12 cellular contexts compared by ENCODE assay signal in the genomic region with DNA sequence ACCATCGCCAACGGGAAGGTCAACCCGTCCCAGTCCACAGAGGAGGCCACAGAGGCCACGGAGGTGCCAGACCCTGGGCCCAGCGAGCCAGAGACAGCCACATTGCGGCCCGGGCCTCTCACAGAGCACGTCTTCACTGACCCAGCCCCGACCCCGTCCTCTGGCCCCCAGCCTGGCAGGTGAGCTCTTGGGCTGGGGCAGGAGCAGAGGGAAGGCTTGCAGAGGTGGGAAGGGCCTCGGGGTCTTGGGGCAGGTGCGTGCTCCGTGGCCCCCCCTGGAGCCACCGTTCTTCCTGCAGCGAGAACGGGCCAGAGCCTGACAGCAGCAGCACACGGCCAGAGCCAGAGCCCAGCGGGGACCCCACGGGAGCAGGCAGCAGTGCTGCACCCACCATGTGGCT. TPM values are rescaled to one million over a fixed set of nuclear protein-coding genes. Genes with fewer than 3 reads are reported as not detected.
A peak's percentile ranks its signal among the peaks of the same experiment; 100 is the strongest.
DNase-seq lines count a peak whose midpoint lies in the region; ATAC-seq, FAIRE-seq and TF ChIP-seq lines count a peak whose summit lies in the region.
"Had no signal": no experiment of that assay in that cellular context is flagged by ENCODE, and none has a peak within 500 bp of the region (broad histone marks: within the 10 kb centered on the region; RNA-seq: fewer than 3 reads in every experiment).

No MANE protein-coding gene starts in this region.

- H3K36me3 ChIP-seq in HepG2 (replicated peaks in 1 of 2; ENCODE audit: control insufficient read depth in 1 of 2, insufficient read depth in 2 of 2, low read length in 2 of 2) (peaks cover 20 to 39% of the 10 kb centered on the region in 2 experiments; a peak in 4 of 5 replicates), right lobe of liver (peaks cover 0 to 40% (median 2%) of the 10 kb centered on the region in 4 donors), endothelial cell of umbilical vein (ENCODE audit: control insufficient read depth in 2 of 2, extremely low read depth in 1 of 2, insufficient read depth in 2 of 2, low read length in 2 of 2) (peaks cover 5 to 46% of the 10 kb centered on the region in 2 experiments)

- no peaks in the 10 kb centered on the region for H3K4me1 ChIP-seq in HepG2 (ENCODE audit: insufficient read depth, low read length)
- peaks cover 0 to 11% (median 0%) of the 10 kb centered on the region in 4 donors for H3K4me1 ChIP-seq in right lobe of liver
- peaks cover 6% of the 10 kb centered on the region for H3K4me1 ChIP-seq in endothelial cell of umbilical vein (ENCODE audit: control insufficient read depth, extremely low read depth, insufficient read depth, low read length)

- H2AFZ ChIP-seq in HepG2 (ENCODE audit: low read length) = no peak overlapping the region
- no peak overlapping the region for H2AFZ ChIP-seq in endothelial cell of umbilical vein (ENCODE audit: low read depth, low read length)
- H2AFZ ChIP-seq: GM23338 had no signal

- in situ Hi-C loops in HepG2 (cut with HindIII; ENCODE audit: extremely low pct_ligation_motif_present, low pct_unique_long_range_greater_than_20kb) = no loop called here

- H3K9me3 ChIP-seq in HepG2 (ENCODE audit: low read length) (no peaks in the 10 kb centered on the region), right lobe of liver (no peaks in the 10 kb centered on the region), endothelial cell of umbilical vein (replicated peaks; ENCODE audit: control insufficient read depth, insufficient read depth, low read length) (no peaks in the 10 kb centered on the region)

- TF ChIP-seq EP300 in HepG2 (IDR thresholded peaks at IDR 0.05; ENCODE audit: low read depth in 2 of 2, low read length in 2 of 2) (no peak), HepG2 (CRISPR knock-in tag; IDR thresholded peaks at IDR 0.05; ENCODE audit: borderline replicate concordance) (no peak)

- H3K4me2 ChIP-seq in HepG2 (ENCODE audit: low read depth, low read length) = no peak overlapping the region
- no peak overlapping the region for H3K4me2 ChIP-seq in endothelial cell of umbilical vein (ENCODE audit: insufficient read depth, low read length)
- H3K4me2 ChIP-seq: GM23338 had no signal

- H3K4me3 ChIP-seq in HepG2 (replicated peaks in 1 of 3; ENCODE audit: insufficient read depth in 1 of 3, low read depth in 2 of 3, low read length in 3 of 3) = no peak overlapping the region
- no peak overlapping the region for H3K4me3 ChIP-seq in right lobe of liver
- no peak overlapping the region for H3K4me3 ChIP-seq in endothelial cell of umbilical vein (replicated peaks in 1 of 3; ENCODE audit: insufficient read depth in 1 of 3, low read depth in 1 of 3, low read length in 3 of 3)
- H3K4me3 ChIP-seq: GM23338 had no signal

- no peak for TF ChIP-seq POLR2A in HepG2 (IDR thresholded peaks at IDR 0.05; ENCODE audit: insufficient read depth in 1 of 2, low read depth in 2 of 2, low read length in 2 of 2)
- no peak for TF ChIP-seq POLR2A in right lobe of liver (IDR thresholded peaks at IDR 0.05)
- no peak for TF ChIP-seq POLR2A in endothelial cell of umbilical vein (IDR thresholded peaks at IDR 0.05; ENCODE audit: low read depth, low read length)

- no peak for TF ChIP-seq RAD21 in HepG2 (CRISPR knock-in tag; IDR thresholded peaks at IDR 0.05)

- H3K9me1 ChIP-seq in endothelial cell of umbilical vein (replicated peaks; ENCODE audit: control insufficient read depth, extremely low read depth, insufficient read depth, low read length) = no peaks in the 10 kb centered on the region

- intact Hi-C loops in HepG2 (cut with micrococcal nuclease; ENCODE audit: unreplicated experiment) (no loop called here), right lobe of liver (cut with DNase I) (no loop called here), endothelial cell of umbilical vein (cut with micrococcal nuclease) (no loop called here)

- ATAC-seq in HepG2 (no peak), right lobe of liver (no peak), GM19324 (IDR thresholded peaks at IDR 0.05; ENCODE audit: low FRiP score, unreplicated experiment) (no peak)
- ATAC-seq: GM23338 had no signal

- BruUV-seq in HepG2 (replicated peaks; lab: Mats Ljungman, UMichigan) (no TSS peak), endothelial cell of umbilical vein (replicated peaks; lab: Mats Ljungman, UMichigan) (TSS peak; percentile 9)

- H4K20me1 ChIP-seq in HepG2 (ENCODE audit: insufficient read depth, low read length) = no peaks in the 10 kb centered on the region
- H4K20me1 ChIP-seq in endothelial cell of umbilical vein (replicated peaks; ENCODE audit: control insufficient read depth, extremely low read depth, insufficient read depth, low read length) = no peaks in the 10 kb centered on the region

- POLR2A ChIA-PET in HepG2 (lab: Yijun Ruan, JAX) (no interaction called here), endothelial cell of umbilical vein (lab: Charles Lee) (no interaction called here)

- 98% methylated on average over 10 of the region's 19 CpGs for WGBS in HepG2 (ENCODE audit: low lambda C conversion rate)
- WGBS in right lobe of liver (ENCODE audit: insufficient coverage, low coverage, low lambda C conversion rate, missing lambda C conversion rate) = 90% methylated on average over 3 of the region's 19 CpGs

- H3K27me3 ChIP-seq in HepG2 (ENCODE audit: control insufficient read depth in 1 of 2, insufficient read depth in 2 of 2, low read length in 2 of 2) = no peaks in the 10 kb centered on the region
- no peaks in the 10 kb centered on the region for H3K27me3 ChIP-seq in right lobe of liver
- no peaks in the 10 kb centered on the region for H3K27me3 ChIP-seq in endothelial cell of umbilical vein (ENCODE audit: control insufficient read depth in 2 of 2, insufficient read depth in 2 of 2, low read length in 2 of 2)

- FAIRE-seq in HepG2 (lab: Jason Lieb, UNC) = no peak
- FAIRE-seq in endothelial cell of umbilical vein (lab: Jason Lieb, UNC) = no peak
- FAIRE-seq: GM12891 had no signal

- TF ChIP-seq CTCF in HepG2 (CRISPR knock-in tag; IDR thresholded peaks at IDR 0.05) = no peak
- TF ChIP-seq CTCF in right lobe of liver (IDR thresholded peaks at IDR 0.05) = no peak
- no peak for TF ChIP-seq CTCF in endothelial cell of umbilical vein (IDR thresholded peaks at IDR 0.05; ENCODE audit: extremely low read depth in 1 of 2, insufficient read depth in 1 of 2, low read depth in 1 of 2, low read length in 2 of 2)

- H3K9ac ChIP-seq in HepG2 (ENCODE audit: insufficient read depth, low read depth, low read length) = no peak overlapping the region
- H3K9ac ChIP-seq in endothelial cell of umbilical vein (replicated peaks; ENCODE audit: extremely low read depth, insufficient read depth, low read length) = no peak overlapping the region

- no peak overlapping the region for H3K27ac ChIP-seq in HepG2 (ENCODE audit: extremely low read length, insufficient read depth, low read length)
- H3K27ac ChIP-seq in right lobe of liver = no peak overlapping the region
- no peak overlapping the region for H3K27ac ChIP-seq in endothelial cell of umbilical vein (ENCODE audit: insufficient read depth, low read depth, low read length)
- H3K27ac ChIP-seq: HL-60 had no signal

- DNase-seq in HepG2 (ENCODE audit: low spot score) = no peak
- DNase-seq in right lobe of liver = no peak
- DNase-seq in endothelial cell of umbilical vein (ENCODE audit: low read depth, low spot score) = no peak
- DNase-seq in NCI-H526 (lab: John Stamatoyannopoulos, UW) = no peak
- DNase-seq: ACHN; CD4-positive, alpha-beta memory T cell; DMS79; H7 had no signal

- CTCF ChIA-PET in HepG2 (lab: Yijun Ruan, JAX; ENCODE audit: low intra/inter-chr PET ratio, low total read pairs) = no interaction called here
- CTCF ChIA-PET in endothelial cell of umbilical vein (lab: Charles Lee) = no interaction called here

- H3K79me2 ChIP-seq in HepG2 (ENCODE audit: insufficient read depth, low read length) (no peaks in the 10 kb centered on the region), endothelial cell of umbilical vein (ENCODE audit: control insufficient read depth, insufficient read depth, low read length) (no peaks in the 10 kb centered on the region)

- dilution Hi-C loops in endothelial cell of umbilical vein (cut with MboI; ENCODE audit: extremely low pct_ligation_motif_present, low sequenced_read_pairs) = no loop called here

RNA-seq across cellular contexts. Expression of a gene that starts 5.1 kb away (rescaled TPM):
- total RNA-seq in HepG2 (2016; rRNA removed; fragmentation: Illumina TruSeq; extraction: Trizol) (4.9 and 15.9 TPM in 2 replicates), right lobe of liver (10 to 100 TPM; 17.9 to 36.1 (median 23.2) TPM), endothelial cell of umbilical vein (32.0 and 38.2 TPM in 2 replicates)
- 27.7 and 30.7 TPM in 2 replicates for total RNA-seq in HepG2 (2016; cell fraction: cytosol; rRNA removed; fragmentation: Illumina TruSeq; extraction: Trizol; ENCODE audit: low read depth)
- 6.6 and 17.1 TPM in 2 replicates for total RNA-seq in HepG2 (2016; cell fraction: insoluble cytoplasmic fraction; rRNA removed; fragmentation: Illumina TruSeq; extraction: Trizol)
- 19.1 and 22.3 TPM in 2 replicates for total RNA-seq in HepG2 (2016; cell fraction: membrane; rRNA removed; fragmentation: Illumina TruSeq; extraction: Trizol)
- 17.5 and 23.3 TPM in 2 replicates for total RNA-seq in HepG2 (2016; cell fraction: nucleus; rRNA removed; fragmentation: Illumina TruSeq; extraction: Trizol)
- polyA plus RNA-seq in HepG2 (2011; rRNA removed) (10.4 and 13.9 TPM in 2 replicates), endothelial cell of umbilical vein (74.4 and 133 TPM in 2 replicates)
- 7.3 and 17.7 TPM in 2 replicates for polyA plus RNA-seq in HepG2 (2011; cell fraction: cytosol; rRNA removed)
- polyA plus RNA-seq in HepG2 (2011; cell fraction: nucleus; rRNA removed) = 96.4 and 121 TPM in 2 replicates
- 5.5 and 9.1 TPM in 2 replicates for polyA plus RNA-seq in HepG2 (2012)
- 21.1 and 24.5 TPM in 2 replicates for polyA plus RNA-seq in HepG2 (2016; cell fraction: cytosol; fragmentation: Illumina TruSeq; extraction: Trizol; ENCODE audit: low read depth)
- 5.3 and 5.8 TPM in 2 replicates for polyA plus RNA-seq in HepG2 (2016; cell fraction: insoluble cytoplasmic fraction; fragmentation: Illumina TruSeq; extraction: Trizol; ENCODE audit: low read depth)
- 12.6 and 13.9 TPM in 2 replicates for polyA plus RNA-seq in HepG2 (2016; cell fraction: membrane; fragmentation: Illumina TruSeq; extraction: Trizol; ENCODE audit: low read depth)
- 35.8 and 39.3 TPM in 2 replicates for polyA plus RNA-seq in HepG2 (2016; cell fraction: nucleus; fragmentation: Illumina TruSeq; extraction: Trizol; ENCODE audit: insufficient read depth, low read depth)
- 2.3 and 4.2 TPM in 2 replicates for polyA minus RNA-seq in HepG2 (2011; rRNA and poly(A)+ RNA removed; ENCODE audit: low replicate concordance)
- 2.1 and 3.5 TPM in 2 replicates for polyA minus RNA-seq in HepG2 (2011; cell fraction: cytosol; rRNA and poly(A)+ RNA removed)
- polyA minus RNA-seq in HepG2 (2011; cell fraction: nucleus; rRNA and poly(A)+ RNA removed) = 8.4 and 9.0 TPM in 2 replicates
- 26.0 and 47.9 TPM in 2 replicates for polyA plus RNA-seq in endothelial cell of umbilical vein (2011; cell fraction: cytosol; rRNA removed)
- polyA plus RNA-seq in endothelial cell of umbilical vein (2011; cell fraction: nucleus; rRNA removed) = 67.5 and 75.9 TPM in 2 replicates
- 32.2 and 49.8 TPM in 2 replicates for polyA plus RNA-seq in endothelial cell of umbilical vein (2012)
- 8.2 and 8.3 TPM in 2 replicates for polyA minus RNA-seq in endothelial cell of umbilical vein
- polyA minus RNA-seq in endothelial cell of umbilical vein (2011; cell fraction: cytosol; rRNA and poly(A)+ RNA removed) = 7.6 TPM
- polyA minus RNA-seq in endothelial cell of umbilical vein (2011; cell fraction: nucleus; rRNA and poly(A)+ RNA removed) = 3.0 and 8.8 TPM in 2 replicates

RNA-seq across cellular contexts. Expression of a gene that starts 6.4 kb away (rescaled TPM):
- total RNA-seq in HepG2 (2016; rRNA removed; fragmentation: Illumina TruSeq; extraction: Trizol) = 1.7 and 7.6 TPM in 2 replicates
- 0.79 and 1.3 TPM in 2 replicates for total RNA-seq in HepG2 (2016; cell fraction: cytosol; rRNA removed; fragmentation: Illumina TruSeq; extraction: Trizol; ENCODE audit: low read depth)
- 1.7 and 6.0 TPM in 2 replicates for total RNA-seq in HepG2 (2016; cell fraction: insoluble cytoplasmic fraction; rRNA removed; fragmentation: Illumina TruSeq; extraction: Trizol)
- total RNA-seq in HepG2 (2016; cell fraction: membrane; rRNA removed; fragmentation: Illumina TruSeq; extraction: Trizol) = 1.2 TPM in 2 replicates
- total RNA-seq in HepG2 (2016; cell fraction: nucleus; rRNA removed; fragmentation: Illumina TruSeq; extraction: Trizol) = 7.8 and 8.4 TPM in 2 replicates
- polyA plus RNA-seq in HepG2 (2011; rRNA removed) = 4.4 and 6.5 TPM in 2 replicates
- polyA plus RNA-seq in HepG2 (2011; cell fraction: cytosol; rRNA removed) = 1.3 and 2.0 TPM in 2 replicates
- 81.3 and 90.4 TPM in 2 replicates for polyA plus RNA-seq in HepG2 (2011; cell fraction: nucleus; rRNA removed)
- 3.4 and 4.5 TPM in 2 replicates for polyA plus RNA-seq in HepG2 (2012)
- 0.23 and 0.36 TPM in 2 replicates for polyA plus RNA-seq in HepG2 (2016; cell fraction: cytosol; fragmentation: Illumina TruSeq; extraction: Trizol; ENCODE audit: low read depth)
- 1.7 and 2.2 TPM in 2 replicates for polyA plus RNA-seq in HepG2 (2016; cell fraction: insoluble cytoplasmic fraction; fragmentation: Illumina TruSeq; extraction: Trizol; ENCODE audit: low read depth)
- 0.51 and 0.65 TPM in 2 replicates for polyA plus RNA-seq in HepG2 (2016; cell fraction: membrane; fragmentation: Illumina TruSeq; extraction: Trizol; ENCODE audit: low read depth)
- polyA plus RNA-seq in HepG2 (2016; cell fraction: nucleus; fragmentation: Illumina TruSeq; extraction: Trizol; ENCODE audit: insufficient read depth, low read depth) = 31.9 and 34.1 TPM in 2 replicates
- polyA minus RNA-seq in HepG2 (2011; rRNA and poly(A)+ RNA removed; ENCODE audit: low replicate concordance) = 5.2 and 6.5 TPM in 2 replicates
- polyA minus RNA-seq in HepG2 (2011; cell fraction: cytosol; rRNA and poly(A)+ RNA removed) = 0.79 and 1.3 TPM in 2 replicates
- 17.7 and 19.7 TPM in 2 replicates for polyA minus RNA-seq in HepG2 (2011; cell fraction: nucleus; rRNA and poly(A)+ RNA removed)
- 10 to 100 TPM in 1 of 6 experiments, 1 to 10 TPM in 5; 3.8 to 11.1 (median 5.0) TPM for total RNA-seq in right lobe of liver
- total RNA-seq in endothelial cell of umbilical vein = 15.2 and 21.4 TPM in 2 replicates
- 9.7 and 11.5 TPM in 2 replicates for polyA plus RNA-seq in endothelial cell of umbilical vein
- 1.8 and 3.9 TPM in 2 replicates for polyA plus RNA-seq in endothelial cell of umbilical vein (2011; cell fraction: cytosol; rRNA removed)
- polyA plus RNA-seq in endothelial cell of umbilical vein (2011; cell fraction: nucleus; rRNA removed) = 74.8 and 82.2 TPM in 2 replicates
- 6.8 and 8.5 TPM in 2 replicates for polyA plus RNA-seq in endothelial cell of umbilical vein (2012)
- polyA minus RNA-seq in endothelial cell of umbilical vein = 4.0 and 5.9 TPM in 2 replicates
- polyA minus RNA-seq in endothelial cell of umbilical vein (2011; cell fraction: cytosol; rRNA and poly(A)+ RNA removed) = 7.8 TPM
- 12.6 and 22.9 TPM in 2 replicates for polyA minus RNA-seq in endothelial cell of umbilical vein (2011; cell fraction: nucleus; rRNA and poly(A)+ RNA removed)

RNA-seq across cellular contexts. Expression of a gene that starts 6.7 kb away (rescaled TPM):
- total RNA-seq in HepG2 (2016; rRNA removed; fragmentation: Illumina TruSeq; extraction: Trizol) (129 and 131 TPM in 2 replicates), right lobe of liver (10 to 100 TPM; 42.5 to 90.5 (median 52.9) TPM), endothelial cell of umbilical vein (85.2 and 102 TPM in 2 replicates)
- 34.5 and 36.0 TPM in 2 replicates for total RNA-seq in HepG2 (2016; cell fraction: cytosol; rRNA removed; fragmentation: Illumina TruSeq; extraction: Trizol; ENCODE audit: low read depth)
- 130 and 146 TPM in 2 replicates for total RNA-seq in HepG2 (2016; cell fraction: insoluble cytoplasmic fraction; rRNA removed; fragmentation: Illumina TruSeq; extraction: Trizol)
- 51.5 and 64.0 TPM in 2 replicates for total RNA-seq in HepG2 (2016; cell fraction: membrane; rRNA removed; fragmentation: Illumina TruSeq; extraction: Trizol)
- total RNA-seq in HepG2 (2016; cell fraction: nucleus; rRNA removed; fragmentation: Illumina TruSeq; extraction: Trizol) = 59.6 and 64.6 TPM in 2 replicates
- polyA plus RNA-seq in HepG2 (2011; rRNA removed) (61.3 and 63.5 TPM in 2 replicates), endothelial cell of umbilical vein (82.1 and 93.8 TPM in 2 replicates)
- polyA plus RNA-seq in HepG2 (2011; cell fraction: cytosol; rRNA removed) = 70.4 and 99.7 TPM in 2 replicates
- polyA plus RNA-seq in HepG2 (2011; cell fraction: nucleus; rRNA removed) = 83.9 and 98.7 TPM in 2 replicates
- polyA plus RNA-seq in HepG2 (2012) = 48.9 and 50.7 TPM in 2 replicates
- 42.4 and 48.9 TPM in 2 replicates for polyA plus RNA-seq in HepG2 (2016; cell fraction: cytosol; fragmentation: Illumina TruSeq; extraction: Trizol; ENCODE audit: low read depth)
- polyA plus RNA-seq in HepG2 (2016; cell fraction: insoluble cytoplasmic fraction; fragmentation: Illumina TruSeq; extraction: Trizol; ENCODE audit: low read depth) = 212 and 241 TPM in 2 replicates
- 59.9 and 71.5 TPM in 2 replicates for polyA plus RNA-seq in HepG2 (2016; cell fraction: membrane; fragmentation: Illumina TruSeq; extraction: Trizol; ENCODE audit: low read depth)
- polyA plus RNA-seq in HepG2 (2016; cell fraction: nucleus; fragmentation: Illumina TruSeq; extraction: Trizol; ENCODE audit: insufficient read depth, low read depth) = 154 and 163 TPM in 2 replicates
- polyA minus RNA-seq in HepG2 (2011; rRNA and poly(A)+ RNA removed; ENCODE audit: low replicate concordance) = 27.6 and 50.7 TPM in 2 replicates
- polyA minus RNA-seq in HepG2 (2011; cell fraction: cytosol; rRNA and poly(A)+ RNA removed) = 25.2 and 30.8 TPM in 2 replicates
- 21.9 and 29.5 TPM in 2 replicates for polyA minus RNA-seq in HepG2 (2011; cell fraction: nucleus; rRNA and poly(A)+ RNA removed)
- 81.2 and 86.0 TPM in 2 replicates for polyA plus RNA-seq in endothelial cell of umbilical vein (2011; cell fraction: cytosol; rRNA removed)
- polyA plus RNA-seq in endothelial cell of umbilical vein (2011; cell fraction: nucleus; rRNA removed) = 40.4 and 44.0 TPM in 2 replicates
- 72.4 and 87.7 TPM in 2 replicates for polyA plus RNA-seq in endothelial cell of umbilical vein (2012)
- 19.5 and 27.6 TPM in 2 replicates for polyA minus RNA-seq in endothelial cell of umbilical vein
- 96.9 TPM for polyA minus RNA-seq in endothelial cell of umbilical vein (2011; cell fraction: cytosol; rRNA and poly(A)+ RNA removed)
- 4.9 and 9.1 TPM in 2 replicates for polyA minus RNA-seq in endothelial cell of umbilical vein (2011; cell fraction: nucleus; rRNA and poly(A)+ RNA removed)

RNA-seq across cellular contexts. Expression of a gene that starts 16.1 kb away (rescaled TPM):
- total RNA-seq in HepG2 (2016; rRNA removed; fragmentation: Illumina TruSeq; extraction: Trizol) = 8.2 and 13.2 TPM in 2 replicates
- total RNA-seq in HepG2 (2016; cell fraction: cytosol; rRNA removed; fragmentation: Illumina TruSeq; extraction: Trizol; ENCODE audit: low read depth) = 8.6 and 9.9 TPM in 2 replicates
- 6.5 and 13.8 TPM in 2 replicates for total RNA-seq in HepG2 (2016; cell fraction: insoluble cytoplasmic fraction; rRNA removed; fragmentation: Illumina TruSeq; extraction: Trizol)
- 9.4 and 12.7 TPM in 2 replicates for total RNA-seq in HepG2 (2016; cell fraction: membrane; rRNA removed; fragmentation: Illumina TruSeq; extraction: Trizol)
- total RNA-seq in HepG2 (2016; cell fraction: nucleus; rRNA removed; fragmentation: Illumina TruSeq; extraction: Trizol) = 14.1 and 16.2 TPM in 2 replicates
- polyA plus RNA-seq in HepG2 (2011; rRNA removed) = 21.9 and 26.7 TPM in 2 replicates
- 15.4 and 25.3 TPM in 2 replicates for polyA plus RNA-seq in HepG2 (2011; cell fraction: cytosol; rRNA removed)
- polyA plus RNA-seq in HepG2 (2011; cell fraction: nucleus; rRNA removed) = 142 and 184 TPM in 2 replicates
- polyA plus RNA-seq in HepG2 (2012) = 12.3 and 24.9 TPM in 2 replicates
- 6.4 and 7.5 TPM in 2 replicates for polyA plus RNA-seq in HepG2 (2016; cell fraction: cytosol; fragmentation: Illumina TruSeq; extraction: Trizol; ENCODE audit: low read depth)
- 7.6 and 8.0 TPM in 2 replicates for polyA plus RNA-seq in HepG2 (2016; cell fraction: insoluble cytoplasmic fraction; fragmentation: Illumina TruSeq; extraction: Trizol; ENCODE audit: low read depth)
- polyA plus RNA-seq in HepG2 (2016; cell fraction: membrane; fragmentation: Illumina TruSeq; extraction: Trizol; ENCODE audit: low read depth) = 6.8 and 7.3 TPM in 2 replicates
- 29.9 and 32.1 TPM in 2 replicates for polyA plus RNA-seq in HepG2 (2016; cell fraction: nucleus; fragmentation: Illumina TruSeq; extraction: Trizol; ENCODE audit: insufficient read depth, low read depth)
- polyA minus RNA-seq in HepG2 (2011; rRNA and poly(A)+ RNA removed; ENCODE audit: low replicate concordance) = 15.4 and 19.4 TPM in 2 replicates
- polyA minus RNA-seq in HepG2 (2011; cell fraction: cytosol; rRNA and poly(A)+ RNA removed) = 4.5 and 8.0 TPM in 2 replicates
- 12.4 and 13.7 TPM in 2 replicates for polyA minus RNA-seq in HepG2 (2011; cell fraction: nucleus; rRNA and poly(A)+ RNA removed)
- total RNA-seq in right lobe of liver = 10 to 100 TPM; 18.6 to 42.5 (median 34.5) TPM
- total RNA-seq in endothelial cell of umbilical vein = 39.0 and 40.5 TPM in 2 replicates
- polyA plus RNA-seq in endothelial cell of umbilical vein = 86.2 and 107 TPM in 2 replicates
- polyA plus RNA-seq in endothelial cell of umbilical vein (2011; cell fraction: cytosol; rRNA removed) = 25.4 and 47.1 TPM in 2 replicates
- polyA plus RNA-seq in endothelial cell of umbilical vein (2011; cell fraction: nucleus; rRNA removed) = 170 and 171 TPM in 2 replicates
- polyA plus RNA-seq in endothelial cell of umbilical vein (2012) = 24.9 and 40.0 TPM in 2 replicates
- 19.1 and 25.7 TPM in 2 replicates for polyA minus RNA-seq in endothelial cell of umbilical vein
- polyA minus RNA-seq in endothelial cell of umbilical vein (2011; cell fraction: cytosol; rRNA and poly(A)+ RNA removed) = 15.1 TPM
- 18.6 and 32.4 TPM in 2 replicates for polyA minus RNA-seq in endothelial cell of umbilical vein (2011; cell fraction: nucleus; rRNA and poly(A)+ RNA removed)

RNA-seq across cellular contexts. Expression of a gene that starts 16.5 kb away (rescaled TPM):
- total RNA-seq in HepG2 (2016; rRNA removed; fragmentation: Illumina TruSeq; extraction: Trizol) (43.8 and 61.5 TPM in 2 replicates), right lobe of liver (10 to 100 TPM; 21.1 to 90.3 (median 32.6) TPM), endothelial cell of umbilical vein (55.0 and 58.2 TPM in 2 replicates)
- 45.7 and 50.6 TPM in 2 replicates for total RNA-seq in HepG2 (2016; cell fraction: cytosol; rRNA removed; fragmentation: Illumina TruSeq; extraction: Trizol; ENCODE audit: low read depth)
- total RNA-seq in HepG2 (2016; cell fraction: insoluble cytoplasmic fraction; rRNA removed; fragmentation: Illumina TruSeq; extraction: Trizol) = 43.0 and 67.3 TPM in 2 replicates
- total RNA-seq in HepG2 (2016; cell fraction: membrane; rRNA removed; fragmentation: Illumina TruSeq; extraction: Trizol) = 59.0 and 63.2 TPM in 2 replicates
- total RNA-seq in HepG2 (2016; cell fraction: nucleus; rRNA removed; fragmentation: Illumina TruSeq; extraction: Trizol) = 26.2 and 29.2 TPM in 2 replicates
- polyA plus RNA-seq in HepG2 (2011; rRNA removed) (25.7 and 33.5 TPM in 2 replicates), endothelial cell of umbilical vein (69.6 and 85.4 TPM in 2 replicates)
- 26.7 and 51.2 TPM in 2 replicates for polyA plus RNA-seq in HepG2 (2011; cell fraction: cytosol; rRNA removed)
- polyA plus RNA-seq in HepG2 (2011; cell fraction: nucleus; rRNA removed) = 80.7 and 89.5 TPM in 2 replicates
- 19.8 and 31.7 TPM in 2 replicates for polyA plus RNA-seq in HepG2 (2012)
- polyA plus RNA-seq in HepG2 (2016; cell fraction: cytosol; fragmentation: Illumina TruSeq; extraction: Trizol; ENCODE audit: low read depth) = 46.9 and 52.9 TPM in 2 replicates
- polyA plus RNA-seq in HepG2 (2016; cell fraction: insoluble cytoplasmic fraction; fragmentation: Illumina TruSeq; extraction: Trizol; ENCODE audit: low read depth) = 40.4 and 46.6 TPM in 2 replicates
- polyA plus RNA-seq in HepG2 (2016; cell fraction: membrane; fragmentation: Illumina TruSeq; extraction: Trizol; ENCODE audit: low read depth) = 47.2 and 53.9 TPM in 2 replicates
- 63.4 and 63.9 TPM in 2 replicates for polyA plus RNA-seq in HepG2 (2016; cell fraction: nucleus; fragmentation: Illumina TruSeq; extraction: Trizol; ENCODE audit: insufficient read depth, low read depth)
- 21.1 and 26.9 TPM in 2 replicates for polyA minus RNA-seq in HepG2 (2011; rRNA and poly(A)+ RNA removed; ENCODE audit: low replicate concordance)
- polyA minus RNA-seq in HepG2 (2011; cell fraction: cytosol; rRNA and poly(A)+ RNA removed) = 14.3 and 16.7 TPM in 2 replicates
- polyA minus RNA-seq in HepG2 (2011; cell fraction: nucleus; rRNA and poly(A)+ RNA removed) = 12.1 and 14.0 TPM in 2 replicates
- 38.7 and 64.8 TPM in 2 replicates for polyA plus RNA-seq in endothelial cell of umbilical vein (2011; cell fraction: cytosol; rRNA removed)
- 47.3 and 53.2 TPM in 2 replicates for polyA plus RNA-seq in endothelial cell of umbilical vein (2011; cell fraction: nucleus; rRNA removed)
- 37.5 and 46.5 TPM in 2 replicates for polyA plus RNA-seq in endothelial cell of umbilical vein (2012)
- polyA minus RNA-seq in endothelial cell of umbilical vein = 12.2 and 15.6 TPM in 2 replicates
- 48.7 TPM for polyA minus RNA-seq in endothelial cell of umbilical vein (2011; cell fraction: cytosol; rRNA and poly(A)+ RNA removed)
- 12.0 and 20.8 TPM in 2 replicates for polyA minus RNA-seq in endothelial cell of umbilical vein (2011; cell fraction: nucleus; rRNA and poly(A)+ RNA removed)
